Comparison of ENCODE assay signal across 24 cellular contexts in the genomic region with DNA sequence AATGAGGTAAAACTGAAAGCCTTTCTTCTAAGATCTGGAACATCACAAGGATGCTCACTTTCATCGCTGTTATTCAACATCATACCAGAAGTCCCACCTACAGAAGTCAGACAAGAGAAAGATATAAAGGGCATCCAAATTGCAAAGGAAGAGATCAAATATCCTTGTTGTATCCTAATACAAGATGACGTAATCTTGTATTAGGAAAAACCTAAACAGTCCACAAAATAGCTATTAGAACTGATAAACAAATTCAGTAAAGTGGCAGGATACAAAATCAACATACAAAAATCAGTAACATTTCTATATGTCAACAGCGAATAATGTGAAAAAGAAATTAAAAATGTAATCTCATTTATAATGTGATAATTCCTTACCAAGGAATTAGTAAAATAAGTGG.
"Had no signal": no experiment of that assay in that cellular context is flagged by ENCODE, and none has a peak within 500 bp of the region (broad histone marks: within the 10 kb centered on the region; RNA-seq: fewer than 3 reads in every experiment).

No MANE protein-coding gene starts in this region.

- H3K9ac ChIP-seq: neural progenitor cell had no signal

- H3K4me2 ChIP-seq: neural progenitor cell had no signal

- FAIRE-seq: urothelium cell line had no signal

- H3K36me3 ChIP-seq: neural progenitor cell, ovary, prostate gland, stomach, thoracic aorta, thyroid gland, tibial nerve, upper lobe of left lung, vagina had no signal

- H2AFZ ChIP-seq: neural progenitor cell had no signal

- ATAC-seq: naive thymus-derived CD4-positive, alpha-beta T cell; natural killer cell; right cardiac atrium; sciatic nerve; stimulated activated effector memory CD8-positive, alpha-beta T cell treated with anti-CD3 and anti-CD28 coated beads, Interleukin-12 subunit alpha, Interleukin-12 subunit beta, amount 100 ng/mL, for 72 hours; stimulated activated naive B cell treated with anti-CD40 and anti-IgM and Interleukin-4, amounts not matched to agents 10 μg/mL and 1 μg/mL and 100 μg/mL, for 72 hours had no signal

- H3K27ac ChIP-seq: neural progenitor cell, ovary, prostate gland, stomach, thoracic aorta, thyroid gland, tibial nerve, upper lobe of left lung, vagina had no signal

- H3K9me3 ChIP-seq: ovary, prostate gland, thoracic aorta, thyroid gland, vagina had no signal

- H3K27me3 ChIP-seq: neural progenitor cell, ovary, stomach, thyroid gland, tibial nerve, upper lobe of left lung, vagina had no signal

- H3K4me1 ChIP-seq: neural progenitor cell, prostate gland, stomach, upper lobe of left lung, vagina had no signal

- DNase-seq: naive thymus-derived CD4-positive, alpha-beta T cell; natural killer cell; occipital lobe; ovary; right cardiac atrium; small intestine; stimulated activated CD4-positive, alpha-beta T cell treated with anti-CD3 and anti-CD28 coated beads, Interleukin-15, amount 100 ng/mL, for 24 hours; stimulated activated CD4-positive, alpha-beta T cell treated with anti-CD3 and anti-CD28 coated beads, Interleukin-2, amount 100 ng/mL, for 24 hours; stimulated activated CD4-positive, alpha-beta T cell treated with anti-CD3 and anti-CD28 coated beads, Interleukin-2, amount 100 ng/mL, for 48 hours; stimulated activated CD4-positive, alpha-beta T cell treated with anti-CD3 and anti-CD28 coated beads, Interleukin-4, amount 100 ng/mL, for 24 hours; stimulated activated naive B cell treated with anti-CD40 and anti-IgM and Interleukin-4, amounts not matched to agents 10 μg/mL and 1 μg/mL and 100 μg/mL, for 72 hours; stimulated activated naive CD4-positive, alpha-beta T cell treated with Interleukin-2 at 50 U/mL for 16 hours; stomach; thyroid gland; trophoblast cell; upper lobe of left lung had no signal

- H3K4me3 ChIP-seq: neural progenitor cell, ovary, prostate gland, stomach, thoracic aorta, thyroid gland, tibial nerve, upper lobe of left lung, vagina had no signal
